Comparison of ENCODE assay signal across 8 cellular contexts in the genomic region with DNA sequence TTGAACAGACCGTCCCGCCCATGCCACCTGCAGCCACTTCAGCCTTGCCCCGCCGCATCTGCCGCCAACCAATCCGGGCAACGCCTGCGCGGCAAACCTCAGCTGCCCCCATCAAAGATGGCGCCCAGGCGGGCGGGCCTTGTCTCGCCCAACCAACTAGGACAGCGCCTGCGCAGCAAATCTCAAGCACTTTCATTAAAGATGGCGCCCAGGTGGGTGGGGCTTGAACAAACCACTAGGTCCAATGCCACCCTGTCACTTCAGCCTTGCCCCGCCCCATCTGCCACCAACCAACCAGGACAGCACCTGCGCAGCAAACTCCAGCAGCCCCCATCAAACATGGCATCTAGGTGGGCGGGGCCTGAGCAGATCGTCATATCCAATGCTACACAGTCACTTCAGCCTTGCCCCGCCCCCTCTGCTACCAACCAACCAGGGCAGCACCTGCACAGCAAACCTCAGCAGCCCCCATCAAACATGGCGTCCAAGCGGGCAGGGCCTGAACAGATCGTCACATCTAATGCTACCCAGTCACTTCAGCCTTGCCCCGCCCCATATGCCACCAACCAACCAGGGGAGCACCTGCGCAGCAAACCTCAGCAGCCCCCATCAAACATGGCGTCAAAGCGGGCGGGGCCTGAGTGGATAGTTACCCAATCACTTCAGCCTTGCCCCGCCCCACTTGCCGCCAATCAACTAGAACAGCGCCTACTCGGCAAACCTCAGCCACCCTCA. TPM values are rescaled to one million over a fixed set of nuclear protein-coding genes. Genes with fewer than 3 reads are reported as not detected.
DNase-seq lines count a peak whose midpoint lies in the region; ATAC-seq and TF ChIP-seq lines count a peak whose summit lies in the region.

No MANE protein-coding gene starts in this region.

- H3K27me3 ChIP-seq in left lung (peaks cover 0 to 51% of the 10 kb centered on the region in 2 donors), subcutaneous abdominal adipose tissue (ENCODE audit: control insufficient read depth in 5 of 5, insufficient read depth in 4 of 5, low read length in 5 of 5) (no peaks in the 10 kb centered on the region)

- H3K4me3 ChIP-seq in cardiac fibroblast (replicated peaks in 1 of 2; ENCODE audit: low read depth in 2 of 2, low read length in 2 of 2) (no peak overlapping the region), left lung (peak overlapping the region in 1 of 2 donors; percentile 35), subcutaneous abdominal adipose tissue (ENCODE audit: low read depth in 1 of 5, low read length in 5 of 5) (peak overlapping the region; percentile 44 to 71 (median 68))

- no peak overlapping the region for H3K27ac Mint-ChIP-seq in activated CD4-positive, alpha-beta memory T cell treated with anti-CD3 and anti-CD28 coated beads for 36 hours

- POLR2A ChIA-PET in activated CD4-positive, alpha-beta memory T cell treated with anti-CD3 and anti-CD28 coated beads for 36 hours (lab: Charles Lee), result no interaction called here
- POLR2A ChIA-PET in HEK293T (lab: Yijun Ruan, JAX), result no interaction called here

- H3K4me1 Mint-ChIP-seq in activated CD4-positive, alpha-beta memory T cell treated with anti-CD3 and anti-CD28 coated beads for 36 hours (ENCODE audit: low read depth), result no peaks in the 10 kb centered on the region

- H3K36me3 ChIP-seq in left lung (no peaks in the 10 kb centered on the region), subcutaneous abdominal adipose tissue (ENCODE audit: control insufficient read depth in 5 of 5, insufficient read depth in 5 of 5, low read length in 5 of 5) (no peaks in the 10 kb centered on the region)

- no peak overlapping the region for H3K4me3 Mint-ChIP-seq in activated CD4-positive, alpha-beta memory T cell treated with anti-CD3 and anti-CD28 coated beads for 36 hours

- CTCF ChIA-PET in activated CD4-positive, alpha-beta memory T cell treated with anti-CD3 and anti-CD28 coated beads for 36 hours (lab: Charles Lee), result no interaction called here
- CTCF ChIA-PET in HEK293T (lab: Yijun Ruan, JAX), result no interaction called here

- H3K9me3 Mint-ChIP-seq in activated CD4-positive, alpha-beta memory T cell treated with anti-CD3 and anti-CD28 coated beads for 36 hours, result peaks cover 53% of the 10 kb centered on the region

- no peak for TF ChIP-seq CTCF in cardiac fibroblast (IDR thresholded peaks at IDR 0.05; ENCODE audit: low read depth, low read length)
- TF ChIP-seq CTCF in left lung (IDR thresholded peaks at IDR 0.05), result no peak
- no peak for TF ChIP-seq CTCF in GM10266 (IDR thresholded peaks at IDR 0.05; ENCODE audit: control insufficient read depth, insufficient read depth, low read depth, missing control alignments)

- DNase-seq in NCI-H82 (lab: John Stamatoyannopoulos, UW), result peak; percentile 10
- DNase-seq in NCI-H82 treated with DMSO at 0.1 percent for 48 hours (lab: John Stamatoyannopoulos, UW; ENCODE audit: unreplicated experiment), result no peak
- DNase-seq in cardiac fibroblast (ENCODE audit: low read depth in 2 of 2), result peak; percentile 31 to 96
- peak; percentile 92 to 96 for DNase-seq in left lung
- no peak for DNase-seq in activated CD4-positive, alpha-beta memory T cell treated with anti-CD3 and anti-CD28 coated beads for 36 hours
- DNase-seq in HEK293T (ENCODE audit: extremely low spot score), result no peak
- DNase-seq in GM10266 (ENCODE audit: extremely low spot score), result no peak

- intact Hi-C loops in left lung (cut with DNase I), result no loop called here
- intact Hi-C loops in activated CD4-positive, alpha-beta memory T cell treated with anti-CD3 and anti-CD28 coated beads for 36 hours (cut with micrococcal nuclease), result no loop called here

- no peak overlapping the region for H3K9ac ChIP-seq in subcutaneous abdominal adipose tissue (ENCODE audit: low read length in 5 of 5)

- H3K4me1 ChIP-seq in left lung (no peaks in the 10 kb centered on the region), subcutaneous abdominal adipose tissue (ENCODE audit: control insufficient read depth in 5 of 5, insufficient read depth in 5 of 5, low read length in 5 of 5) (peaks cover 0 to 26% (median 24%) of the 10 kb centered on the region in 5 donors)

- peak; percentile 63 for ATAC-seq in left lung

- peaks cover 27% of the 10 kb centered on the region for H3K36me3 Mint-ChIP-seq in activated CD4-positive, alpha-beta memory T cell treated with anti-CD3 and anti-CD28 coated beads for 36 hours

- H3K27ac ChIP-seq in left lung (peak overlapping the region; percentile 51 to 85), subcutaneous abdominal adipose tissue (ENCODE audit: low read depth, low read length) (no peak overlapping the region)

- H3K9me3 ChIP-seq in left lung (peaks cover 0 to 51% of the 10 kb centered on the region in 2 donors), subcutaneous abdominal adipose tissue (ENCODE audit: control insufficient read depth in 5 of 5, low read length in 5 of 5) (peaks cover 0 to 17% (median 3%) of the 10 kb centered on the region in 5 donors)

- H3K27me3 Mint-ChIP-seq in activated CD4-positive, alpha-beta memory T cell treated with anti-CD3 and anti-CD28 coated beads for 36 hours, result peaks cover 7% of the 10 kb centered on the region

TF ChIP-seq in HEK293T, 16 proteins besides CTCF, POLR2A, EP300 and RAD21:
- TF ChIP-seq FOXK2 (IDR thresholded peaks at IDR 0.05), result no peak
- TF ChIP-seq ELF4 (IDR thresholded peaks at IDR 0.05), result no peak
TF ChIP-seq in HEK293T: peak in this region for 0.

RNA-seq across cellular contexts. Expression of a gene that starts 1.4 kb away (rescaled TPM):
- total RNA-seq in left lung, result 1 to 10 TPM; 6.3 to 6.9 TPM
- not detected for total RNA-seq in activated CD4-positive, alpha-beta memory T cell treated with anti-CD3 and anti-CD28 coated beads for 36 hours

RNA-seq across cellular contexts. Expression of a gene that starts 1.4 kb away (rescaled TPM):
- under 1 TPM; 0.12 to 0.45 TPM for total RNA-seq in left lung
- total RNA-seq in activated CD4-positive, alpha-beta memory T cell treated with anti-CD3 and anti-CD28 coated beads for 36 hours, result not detected

Comparison
In these comparisons a context has a peak if more than half of its experiments do, and no peak if none do; other contexts are left out.
1. DNase-seq: peak in NCI-H82 (single experiment), cardiac fibroblast (2 of 2) and left lung (2 of 2); none in NCI-H82 treated with DMSO at 0.1 percent for 48 hours (single experiment), activated CD4-positive, alpha-beta memory T cell treated with anti-CD3 and anti-CD28 coated beads for 36 hours (single experiment), HEK293T (single experiment) and GM10266 (single experiment).
2. H3K4me3 ChIP-seq: peak in subcutaneous abdominal adipose tissue (5 of 5); none in cardiac fibroblast (0 of 2).
3. RNA of a gene that starts 1.4 kb away (total RNA-seq): 6.3 to 6.9 TPM in left lung; not detected in activated CD4-positive, alpha-beta memory T cell treated with anti-CD3 and anti-CD28 coated beads for 36 hours; every median in the first group is over 4 times any median in the second.